Comparison of ENCODE assay signal across 17 cellular contexts in genomic region chr4:145814246-145814645, GRCh38.
DNase-seq lines count a peak whose midpoint lies in the region; ATAC-seq, FAIRE-seq and TF ChIP-seq lines count a peak whose summit lies in the region.
"Had no signal": no experiment of that assay in that cellular context is flagged by ENCODE, and none has a peak within 500 bp of the region (broad histone marks: within the 10 kb centered on the region; RNA-seq: fewer than 3 reads in every experiment).

No MANE protein-coding gene starts in this region.

- FAIRE-seq in A549 (lab: Jason Lieb, UNC): no peak
- FAIRE-seq: A204.1, G401.6, GM12892, K562 had no signal

- peaks cover 18% of the 10 kb centered on the region for H3K9me3 ChIP-seq in A549

- TF ChIP-seq RAD21 in A549 (conservative IDR thresholded peaks at IDR 0.05 in 1 of 2, IDR thresholded peaks at IDR 0.05 in 1 of 2): no peak

- H3K27ac ChIP-seq in A549: peak overlapping the region; percentile 67 to 84; a peak in 5 of 6 replicates

- TF ChIP-seq EP300 in A549 (IDR thresholded peaks at IDR 0.05): no peak

- H3K4me3 Mint-ChIP-seq in activated naive CD8-positive, alpha-beta T cell treated with anti-CD3 and anti-CD28 coated beads for 36 hours: no peak overlapping the region

- peaks cover 15% of the 10 kb centered on the region; the same call in 2 of the 3 replicates for H3K4me1 ChIP-seq in A549

- DNase-seq in NCI-H524 (lab: John Stamatoyannopoulos, UW) (peak; percentile 33 to 78), NCI-H524 treated with DMSO at 0.1 percent for 48 hours (lab: John Stamatoyannopoulos, UW) (no peak), A549 (ENCODE audit: low read depth in 1 of 2, low spot score in 1 of 2) (no peak), NCI-H2107 (lab: John Stamatoyannopoulos, UW) (peak; percentile 50), COR-L47 (lab: John Stamatoyannopoulos, UW) (no peak), GM10248 (ENCODE audit: extremely low spot score) (no peak), NCI-H526 treated with DMSO at 0.1 percent for 48 hours (lab: John Stamatoyannopoulos, UW) (no peak)
- DNase-seq in activated naive CD8-positive, alpha-beta T cell treated with anti-CD3 and anti-CD28 coated beads for 36 hours: no peak
- DNase-seq: DMS79 treated with DMSO at 0.1 percent for 48 hours, GOT3, NCI-H1092, NCI-H1694 treated with DMSO at 0.1 percent for 48 hours, RPMI8226 had no signal

- no peak for TF ChIP-seq POLR2A in A549 (IDR thresholded peaks at IDR 0.05; ENCODE audit: low read length)

- TF ChIP-seq CTCF in A549 (IDR thresholded peaks at IDR 0.05): no peak
- TF ChIP-seq CTCF in GM10248 (IDR thresholded peaks at IDR 0.05; ENCODE audit: control extremely low read depth, extremely low read depth, low read depth, missing control alignments): no peak

- H3K4me2 ChIP-seq in A549: no peak overlapping the region

- peaks cover 38% of the 10 kb centered on the region for H3K4me1 Mint-ChIP-seq in activated naive CD8-positive, alpha-beta T cell treated with anti-CD3 and anti-CD28 coated beads for 36 hours

- peak overlapping the region; percentile 86 for H3K27ac Mint-ChIP-seq in activated naive CD8-positive, alpha-beta T cell treated with anti-CD3 and anti-CD28 coated beads for 36 hours

- H3K27me3 Mint-ChIP-seq in activated naive CD8-positive, alpha-beta T cell treated with anti-CD3 and anti-CD28 coated beads for 36 hours: no peaks in the 10 kb centered on the region

- H3K4me3 ChIP-seq in A549: no peak overlapping the region
- H3K4me3 ChIP-seq: K562 had no signal

- no peak for ATAC-seq in A549
- ATAC-seq: K562 had no signal

- peaks cover 15% of the 10 kb centered on the region for H3K9me3 Mint-ChIP-seq in activated naive CD8-positive, alpha-beta T cell treated with anti-CD3 and anti-CD28 coated beads for 36 hours

- peaks cover 90% of the 10 kb centered on the region for H3K36me3 Mint-ChIP-seq in activated naive CD8-positive, alpha-beta T cell treated with anti-CD3 and anti-CD28 coated beads for 36 hours

- POLR2A ChIA-PET in A549 (lab: Yijun Ruan, JAX) (no interaction called here), GM10248 (lab: Yijun Ruan, JAX) (no interaction called here)

- CTCF ChIA-PET in A549 (lab: Yijun Ruan, JAX): no interaction called here
- CTCF ChIA-PET in GM10248 (lab: Yijun Ruan, JAX): no interaction called here

- 90% methylated on average over 1 of the region's 1 CpG for WGBS in A549 (ENCODE audit: missing lambda C conversion rate)

TF ChIP-seq in A549, 52 proteins besides CTCF, POLR2A, EP300 and RAD21:
- TF ChIP-seq PHF8 (IDR thresholded peaks at IDR 0.05; ENCODE audit: borderline replicate concordance, low read depth): no peak
- no peak for TF ChIP-seq ZC3H11A (IDR thresholded peaks at IDR 0.05)
- no peak for TF ChIP-seq CEBPB (IDR thresholded peaks at IDR 0.05)
- no peak for TF ChIP-seq EHMT2 (IDR thresholded peaks at IDR 0.05; ENCODE audit: low read depth)
- TF ChIP-seq SMC3 (IDR thresholded peaks at IDR 0.05): no peak
- TF ChIP-seq MAFK (IDR thresholded peaks at IDR 0.05; ENCODE audit: partially characterized antibody): no peak
- no peak for TF ChIP-seq ZFP36 (IDR thresholded peaks at IDR 0.05; ENCODE audit: borderline replicate concordance, partially characterized antibody)
- TF ChIP-seq, protein P1, sequence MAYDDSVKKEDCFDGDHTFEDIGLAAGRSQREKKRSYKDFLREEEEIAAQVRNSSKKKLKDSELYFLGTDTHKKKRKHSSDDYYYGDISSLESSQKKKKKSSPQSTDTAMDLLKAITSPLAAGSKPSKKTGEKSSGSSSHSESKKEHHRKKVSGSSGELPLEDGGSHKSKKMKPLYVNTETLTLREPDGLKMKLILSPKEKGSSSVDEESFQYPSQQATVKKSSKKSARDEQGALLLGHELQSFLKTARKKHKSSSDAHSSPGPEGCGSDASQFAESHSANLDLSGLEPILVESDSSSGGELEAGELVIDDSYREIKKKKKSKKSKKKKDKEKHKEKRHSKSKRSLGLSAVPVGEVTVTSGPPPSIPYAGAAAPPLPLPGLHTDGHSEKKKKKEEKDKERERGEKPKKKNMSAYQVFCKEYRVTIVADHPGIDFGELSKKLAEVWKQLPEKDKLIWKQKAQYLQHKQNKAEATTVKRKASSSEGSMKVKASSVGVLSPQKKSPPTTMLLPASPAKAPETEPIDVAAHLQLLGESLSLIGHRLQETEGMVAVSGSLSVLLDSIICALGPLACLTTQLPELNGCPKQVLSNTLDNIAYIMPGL (CRISPR knock-in tag; IDR thresholded peaks at IDR 0.05; ENCODE audit: borderline replicate concordance): no peak
- no peak for TF ChIP-seq NFE2L2 (conservative IDR thresholded peaks at IDR 0.05; ENCODE audit: low read length)

Comparison
In these comparisons a context has a peak if more than half of its experiments do, and no peak if none do; other contexts are left out.
1. DNase-seq: peak in NCI-H524 (2 of 2) and NCI-H2107 (single experiment); none in NCI-H524 treated with DMSO at 0.1 percent for 48 hours (single experiment), A549 (0 of 2), activated naive CD8-positive, alpha-beta T cell treated with anti-CD3 and anti-CD28 coated beads for 36 hours (single experiment), COR-L47 (single experiment), GM10248 (single experiment) and NCI-H526 treated with DMSO at 0.1 percent for 48 hours (single experiment).